In the genomic region with DNA sequence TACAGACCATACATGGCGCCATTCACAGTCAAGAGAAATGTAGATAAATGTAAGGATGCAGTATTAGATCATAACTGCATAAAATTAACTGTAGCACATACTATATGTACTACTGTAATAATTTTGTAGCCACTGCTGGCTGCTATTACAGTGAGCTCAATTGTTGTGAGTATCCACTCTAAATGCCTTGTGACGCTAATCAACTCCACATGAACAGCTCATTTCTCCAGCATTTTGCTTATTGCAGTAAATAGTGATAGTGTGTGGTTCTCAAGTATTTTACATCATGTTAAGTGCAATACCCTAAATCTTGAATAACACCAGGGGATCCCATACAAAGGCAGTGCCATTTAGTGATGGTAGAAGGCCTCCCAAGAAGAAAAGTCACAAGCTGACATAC, we compare ENCODE assay signal across 24 cellular contexts. TPM values are rescaled to one million over a fixed set of nuclear protein-coding genes. Genes with fewer than 3 reads are reported as not detected.
A peak's percentile ranks its signal among the peaks of the same experiment; 100 is the strongest.
DNase-seq lines count a peak whose midpoint lies in the region; ATAC-seq, FAIRE-seq and TF ChIP-seq lines count a peak whose summit lies in the region.
"Had no signal": no experiment of that assay in that cellular context is flagged by ENCODE, and none has a peak within 500 bp of the region (broad histone marks: within the 10 kb centered on the region; RNA-seq: fewer than 3 reads in every experiment).

No MANE protein-coding gene starts in this region.

- no peaks in the 10 kb centered on the region for H4K20me1 ChIP-seq in astrocyte (ENCODE audit: insufficient read depth, low read length)

- H3K36me3 Mint-ChIP-seq in astrocyte (ENCODE audit: low read depth, unreplicated experiment), result no peaks in the 10 kb centered on the region
- H3K36me3 Mint-ChIP-seq: CD8-positive, alpha-beta memory T cell had no signal

- H3K27ac Mint-ChIP-seq in astrocyte (ENCODE audit: unreplicated experiment), result no peak overlapping the region
- no peak overlapping the region for H3K27ac Mint-ChIP-seq in stimulated activated naive CD8-positive, alpha-beta T cell treated with anti-CD3 and anti-CD28 coated beads, Interleukin-15, amount 100 ng/mL, for 72 hours

- H2AFZ ChIP-seq in astrocyte (ENCODE audit: low read depth, low read length), result no peak overlapping the region

- no peak overlapping the region for H3K27ac ChIP-seq in astrocyte (ENCODE audit: low read depth, low read length)
- H3K27ac ChIP-seq: HL-60, SJCRH30 had no signal

- no peak overlapping the region for H3K4me2 ChIP-seq in astrocyte (ENCODE audit: low read length)

- no peak for ATAC-seq in stimulated activated naive CD8-positive, alpha-beta T cell treated with anti-CD3 and anti-CD28 coated beads, Interleukin-15, amount 100 ng/mL, for 72 hours
- ATAC-seq in HG03097 (IDR thresholded peaks at IDR 0.05; ENCODE audit: low FRiP score, unreplicated experiment), result no peak

- H3K9me3 Mint-ChIP-seq in astrocyte (ENCODE audit: unreplicated experiment), result peaks cover 5% of the 10 kb centered on the region
- peaks cover 6 to 7% of the 10 kb centered on the region in 2 donors for H3K9me3 Mint-ChIP-seq in stimulated activated naive CD8-positive, alpha-beta T cell treated with anti-CD3 and anti-CD28 coated beads, Interleukin-15, amount 100 ng/mL, for 72 hours

- no peaks in the 10 kb centered on the region for H3K9me3 ChIP-seq in astrocyte (ENCODE audit: insufficient read depth, low read depth, low read length)
- H3K9me3 ChIP-seq: SJCRH30 had no signal

- no peak overlapping the region for H3K9ac ChIP-seq in astrocyte (ENCODE audit: low read length)

- no peaks in the 10 kb centered on the region for H3K36me3 ChIP-seq in astrocyte (ENCODE audit: insufficient read depth, low read length)
- H3K36me3 ChIP-seq: SJCRH30 had no signal

- H3K4me1 Mint-ChIP-seq in astrocyte (ENCODE audit: low read depth, unreplicated experiment), result peaks cover 46% of the 10 kb centered on the region
- peaks cover 13% of the 10 kb centered on the region for H3K4me1 Mint-ChIP-seq in stimulated activated naive CD8-positive, alpha-beta T cell treated with anti-CD3 and anti-CD28 coated beads, Interleukin-15, amount 100 ng/mL, for 72 hours
- H3K4me1 Mint-ChIP-seq: CD8-positive, alpha-beta memory T cell had no signal

- TF ChIP-seq CTCF in astrocyte (IDR thresholded peaks at IDR 0.05; ENCODE audit: insufficient read depth, low read depth, low read length), result no peak

- peak; percentile 27 for DNase-seq in AG08395 (ENCODE audit: low spot score)
- peak; percentile 24 for DNase-seq in GM04504 (ENCODE audit: low read depth)
- peak; percentile 61 for DNase-seq in astrocyte (ENCODE audit: low read depth)
- peak; percentile 51 for DNase-seq in fibroblast of the conjunctiva (ENCODE audit: low read depth)
- no peak for DNase-seq in stimulated activated naive CD8-positive, alpha-beta T cell treated with anti-CD3 and anti-CD28 coated beads, Interleukin-15, amount 100 ng/mL, for 72 hours
- DNase-seq in NCI-H2196 (lab: John Stamatoyannopoulos, UW; ENCODE audit: unreplicated experiment), result no peak
- no peak for DNase-seq in SHP77 treated with DMSO at 0.1 percent for 48 hours (lab: John Stamatoyannopoulos, UW)
- DNase-seq: C1 segment of cervical spinal cord; CD8-positive, alpha-beta memory T cell; DMS79; H7; NCI-H1417 treated with DMSO at 0.1 percent for 48 hours; NCI-H1930; NCI-H2171 treated with DMSO at 0.1 percent for 48 hours; NCI-H446 treated with DMSO at 0.1 percent for 48 hours; NCI-H748 treated with DMSO at 0.1 percent for 48 hours; SJCRH30 had no signal

- H3K4me3 ChIP-seq in astrocyte (ENCODE audit: insufficient read depth, low read depth, low read length), result no peak overlapping the region
- H3K4me3 ChIP-seq: SJCRH30 had no signal

- H3K27me3 ChIP-seq in astrocyte (ENCODE audit: insufficient read depth, low read length), result no peaks in the 10 kb centered on the region

- no peak for FAIRE-seq in astrocyte (lab: Jason Lieb, UNC)

- H3K4me1 ChIP-seq in astrocyte (ENCODE audit: insufficient read depth, low read length), result peaks cover 47% of the 10 kb centered on the region

- H3K79me2 ChIP-seq in astrocyte (ENCODE audit: insufficient read depth, low read length), result no peaks in the 10 kb centered on the region

- H3K4me3 Mint-ChIP-seq in astrocyte (ENCODE audit: unreplicated experiment), result no peak overlapping the region
- H3K4me3 Mint-ChIP-seq in stimulated activated naive CD8-positive, alpha-beta T cell treated with anti-CD3 and anti-CD28 coated beads, Interleukin-15, amount 100 ng/mL, for 72 hours, result no peak overlapping the region
- H3K4me3 Mint-ChIP-seq: CD8-positive, alpha-beta memory T cell had no signal

- H3K27me3 Mint-ChIP-seq in astrocyte (ENCODE audit: low read depth, unreplicated experiment), result no peaks in the 10 kb centered on the region
- peaks cover 28% of the 10 kb centered on the region for H3K27me3 Mint-ChIP-seq in stimulated activated naive CD8-positive, alpha-beta T cell treated with anti-CD3 and anti-CD28 coated beads, Interleukin-15, amount 100 ng/mL, for 72 hours

RNA-seq across cellular contexts. Expression of gene FGFBP1, which starts 21.2 kb away (rescaled TPM):
- not detected in 2 replicates for total RNA-seq in astrocyte
- total RNA-seq: CD8-positive, alpha-beta memory T cell; H7; OCI-LY7; RPMI7951; SJCRH30 had no signal

RNA-seq across cellular contexts. Expression of gene FGFBP2, which starts 45.7 kb away (rescaled TPM):
- total RNA-seq in astrocyte, result not detected in 2 replicates
- total RNA-seq: A172, H7, HT1080, M059J, OCI-LY7, RPMI7951, SJCRH30 had no signal

Comparison
In these comparisons a context has a peak if more than half of its experiments do, and no peak if none do; other contexts are left out.
1. DNase-seq: peak in AG08395 (single experiment), GM04504 (single experiment), astrocyte (single experiment) and fibroblast of the conjunctiva (single experiment); none in stimulated activated naive CD8-positive, alpha-beta T cell treated with anti-CD3 and anti-CD28 coated beads, Interleukin-15, amount 100 ng/mL, for 72 hours (0 of 2), NCI-H2196 (single experiment) and SHP77 treated with DMSO at 0.1 percent for 48 hours (single experiment).